ENCODE assay signal across 1 cellular context in genomic region chr11:12064954-12065280, GRCh38.
TF ChIP-seq lines count a peak whose summit lies in the region.

No MANE protein-coding gene starts in this region.

TF ChIP-seq in IMR-90, 13 proteins besides CTCF, POLR2A, EP300 and RAD21 (continued from another document):
- TF ChIP-seq MXI1 (IDR thresholded peaks at IDR 0.05; ENCODE audit: borderline replicate concordance, low read depth, low read length): no peak
- no peak for TF ChIP-seq ELK1 (IDR thresholded peaks at IDR 0.05; ENCODE audit: borderline replicate concordance, low read depth, low read length)
- no peak for TF ChIP-seq FOS (IDR thresholded peaks at IDR 0.05; ENCODE audit: low read depth, low read length)
- TF ChIP-seq CHD1 (IDR thresholded peaks at IDR 0.05; ENCODE audit: low read depth, low read length): no peak
- TF ChIP-seq SMC3 (IDR thresholded peaks at IDR 0.05; ENCODE audit: low read depth, low read length): no peak
- TF ChIP-seq MAFK (IDR thresholded peaks at IDR 0.05; ENCODE audit: low read depth, low read length): no peak
- TF ChIP-seq NFE2L2 (IDR thresholded peaks at IDR 0.05; ENCODE audit: low read depth, low read length): no peak
- TF ChIP-seq CEBPB (IDR thresholded peaks at IDR 0.05; ENCODE audit: low read depth, low read length): no peak
- TF ChIP-seq, protein P1, sequence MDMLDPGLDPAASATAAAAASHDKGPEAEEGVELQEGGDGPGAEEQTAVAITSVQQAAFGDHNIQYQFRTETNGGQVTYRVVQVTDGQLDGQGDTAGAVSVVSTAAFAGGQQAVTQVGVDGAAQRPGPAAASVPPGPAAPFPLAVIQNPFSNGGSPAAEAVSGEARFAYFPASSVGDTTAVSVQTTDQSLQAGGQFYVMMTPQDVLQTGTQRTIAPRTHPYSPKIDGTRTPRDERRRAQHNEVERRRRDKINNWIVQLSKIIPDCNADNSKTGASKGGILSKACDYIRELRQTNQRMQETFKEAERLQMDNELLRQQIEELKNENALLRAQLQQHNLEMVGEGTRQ (IDR thresholded peaks at IDR 0.05; ENCODE audit: low read depth, low read length): no peak
- no peak for TF ChIP-seq RCOR1 (IDR thresholded peaks at IDR 0.05; ENCODE audit: insufficient replicate concordance, low read length)
- no peak for TF ChIP-seq BHLHE40 (IDR thresholded peaks at IDR 0.05; ENCODE audit: low read depth, low read length)
- no peak for TF ChIP-seq MAZ (IDR thresholded peaks at IDR 0.05; ENCODE audit: borderline replicate concordance, low read depth, low read length)
